Comparison of ENCODE assay signal across 1 cellular context in genomic region chr5:149195962-149196361, GRCh38.
TF ChIP-seq lines count a peak whose summit lies in the region.

No MANE protein-coding gene starts in this region.

TF ChIP-seq in HepG2, 621 proteins besides CTCF, POLR2A, EP300 and RAD21:
- TF ChIP-seq, protein P1, sequence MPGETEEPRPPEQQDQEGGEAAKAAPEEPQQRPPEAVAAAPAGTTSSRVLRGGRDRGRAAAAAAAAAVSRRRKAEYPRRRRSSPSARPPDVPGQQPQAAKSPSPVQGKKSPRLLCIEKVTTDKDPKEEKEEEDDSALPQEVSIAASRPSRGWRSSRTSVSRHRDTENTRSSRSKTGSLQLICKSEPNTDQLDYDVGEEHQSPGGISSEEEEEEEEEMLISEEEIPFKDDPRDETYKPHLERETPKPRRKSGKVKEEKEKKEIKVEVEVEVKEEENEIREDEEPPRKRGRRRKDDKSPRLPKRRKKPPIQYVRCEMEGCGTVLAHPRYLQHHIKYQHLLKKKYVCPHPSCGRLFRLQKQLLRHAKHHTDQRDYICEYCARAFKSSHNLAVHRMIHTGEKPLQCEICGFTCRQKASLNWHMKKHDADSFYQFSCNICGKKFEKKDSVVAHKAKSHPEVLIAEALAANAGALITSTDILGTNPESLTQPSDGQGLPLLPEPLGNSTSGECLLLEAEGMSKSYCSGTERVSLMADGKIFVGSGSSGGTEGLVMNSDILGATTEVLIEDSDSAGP (CRISPR knock-in tag; IDR thresholded peaks at IDR 0.05; ENCODE audit: borderline replicate concordance): no peak
- TF ChIP-seq HOXA5 (CRISPR knock-in tag; IDR thresholded peaks at IDR 0.05) (no peak), ZNF713 (CRISPR knock-in tag; IDR thresholded peaks at IDR 0.05) (no peak), ZNF710 (CRISPR knock-in tag; IDR thresholded peaks at IDR 0.05; ENCODE audit: borderline replicate concordance) (no peak), ZNF318 (CRISPR knock-in tag; IDR thresholded peaks at IDR 0.05) (no peak), KLF9 (CRISPR knock-in tag; IDR thresholded peaks at IDR 0.05; ENCODE audit: low read depth) (no peak), TEF (CRISPR knock-in tag; IDR thresholded peaks at IDR 0.05) (no peak), ATF6 (CRISPR knock-in tag; conservative IDR thresholded peaks at IDR 0.05) (no peak), SRF (IDR thresholded peaks at IDR 0.05; ENCODE audit: low read depth, low read length) (no peak), TERF1 (CRISPR knock-in tag; IDR thresholded peaks at IDR 0.05) (no peak), ZFP36 (IDR thresholded peaks at IDR 0.05; ENCODE audit: borderline replicate concordance, low read depth, low read length, partially characterized antibody) (no peak), CCDC6 (CRISPR knock-in tag; IDR thresholded peaks at IDR 0.05) (no peak), ZNF382 (CRISPR knock-in tag; IDR thresholded peaks at IDR 0.05; ENCODE audit: borderline replicate concordance) (no peak), SIN3A (IDR thresholded peaks at IDR 0.05; ENCODE audit: borderline replicate concordance, low read depth, low read length) (no peak), STAT5B (CRISPR knock-in tag; IDR thresholded peaks at IDR 0.05) (no peak)
- TF ChIP-seq, protein P2, sequence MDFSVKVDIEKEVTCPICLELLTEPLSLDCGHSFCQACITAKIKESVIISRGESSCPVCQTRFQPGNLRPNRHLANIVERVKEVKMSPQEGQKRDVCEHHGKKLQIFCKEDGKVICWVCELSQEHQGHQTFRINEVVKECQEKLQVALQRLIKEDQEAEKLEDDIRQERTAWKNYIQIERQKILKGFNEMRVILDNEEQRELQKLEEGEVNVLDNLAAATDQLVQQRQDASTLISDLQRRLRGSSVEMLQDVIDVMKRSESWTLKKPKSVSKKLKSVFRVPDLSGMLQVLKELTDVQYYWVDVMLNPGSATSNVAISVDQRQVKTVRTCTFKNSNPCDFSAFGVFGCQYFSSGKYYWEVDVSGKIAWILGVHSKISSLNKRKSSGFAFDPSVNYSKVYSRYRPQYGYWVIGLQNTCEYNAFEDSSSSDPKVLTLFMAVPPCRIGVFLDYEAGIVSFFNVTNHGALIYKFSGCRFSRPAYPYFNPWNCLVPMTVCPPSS (IDR thresholded peaks at IDR 0.05): no peak
- TF ChIP-seq, protein P3, sequence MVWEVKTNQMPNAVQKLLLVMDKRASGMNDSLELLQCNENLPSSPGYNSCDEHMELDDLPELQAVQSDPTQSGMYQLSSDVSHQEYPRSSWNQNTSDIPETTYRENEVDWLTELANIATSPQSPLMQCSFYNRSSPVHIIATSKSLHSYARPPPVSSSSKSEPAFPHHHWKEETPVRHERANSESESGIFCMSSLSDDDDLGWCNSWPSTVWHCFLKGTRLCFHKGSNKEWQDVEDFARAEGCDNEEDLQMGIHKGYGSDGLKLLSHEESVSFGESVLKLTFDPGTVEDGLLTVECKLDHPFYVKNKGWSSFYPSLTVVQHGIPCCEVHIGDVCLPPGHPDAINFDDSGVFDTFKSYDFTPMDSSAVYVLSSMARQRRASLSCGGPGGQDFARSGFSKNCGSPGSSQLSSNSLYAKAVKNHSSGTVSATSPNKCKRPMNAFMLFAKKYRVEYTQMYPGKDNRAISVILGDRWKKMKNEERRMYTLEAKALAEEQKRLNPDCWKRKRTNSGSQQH (CRISPR knock-in tag; IDR thresholded peaks at IDR 0.05; ENCODE audit: low read depth): no peak
TF ChIP-seq in HepG2: peak in this region for 0.
